ENCODE assay signal across 8 cellular contexts in genomic region chr9:79812507-79813261, GRCh38.
A peak's percentile ranks its signal among the peaks of the same experiment; 100 is the strongest.
DNase-seq lines count a peak whose midpoint lies in the region; ATAC-seq and TF ChIP-seq lines count a peak whose summit lies in the region.
"Had no signal": no experiment of that assay in that cellular context is flagged by ENCODE, and none has a peak within 500 bp of the region (broad histone marks: within the 10 kb centered on the region; RNA-seq: fewer than 3 reads in every experiment).

No MANE protein-coding gene starts in this region.

- H3K9me3 ChIP-seq in MG63, result no peaks in the 10 kb centered on the region
- H3K9me3 ChIP-seq in vagina, result no peaks in the 10 kb centered on the region
- H3K9me3 ChIP-seq in Caco-2, result no peaks in the 10 kb centered on the region

- peaks cover 7% of the 10 kb centered on the region for H3K4me1 ChIP-seq in vagina
- no peaks in the 10 kb centered on the region for H3K4me1 ChIP-seq in Caco-2

- H3K36me3 ChIP-seq in MG63, result no peaks in the 10 kb centered on the region
- H3K36me3 ChIP-seq in vagina, result no peaks in the 10 kb centered on the region
- H3K36me3 ChIP-seq in Caco-2 (ENCODE audit: control insufficient read depth, insufficient read depth, low read length), result no peaks in the 10 kb centered on the region

- H3K27me3 Mint-ChIP-seq in Caco-2 (ENCODE audit: insufficient read depth, unreplicated experiment), result no peaks in the 10 kb centered on the region

- H3K27me3 ChIP-seq in MG63 (no peaks in the 10 kb centered on the region), vagina (no peaks in the 10 kb centered on the region), Caco-2 (replicated peaks; ENCODE audit: control insufficient read depth, insufficient read depth, low read length) (no peaks in the 10 kb centered on the region)

- no peak overlapping the region for H3K4me3 Mint-ChIP-seq in Caco-2 (ENCODE audit: unreplicated experiment)

- peak; percentile 85 for ATAC-seq in GM18858 (IDR thresholded peaks at IDR 0.05; ENCODE audit: unreplicated experiment)
- peak; percentile 79 for ATAC-seq in GM21825 (IDR thresholded peaks at IDR 0.05; ENCODE audit: unreplicated experiment)

- BruUV-seq in Caco-2 (replicated peaks; lab: Mats Ljungman, UMichigan), result no TSS peak

- peak overlapping the region; percentile 11; the same call in 1 of the 2 replicates for H3K4me3 ChIP-seq in MG63
- H3K4me3 ChIP-seq in vagina, result no peak overlapping the region
- H3K4me3 ChIP-seq in Caco-2 (ENCODE audit: low read depth, low read length), result no peak overlapping the region
- H3K4me3 ChIP-seq in foreskin fibroblast (ENCODE audit: low read depth in 1 of 2, low read length in 2 of 2), result no peak overlapping the region
- H3K4me3 ChIP-seq: SK-N-MC had no signal

- no peak for TF ChIP-seq POLR2A in vagina (IDR thresholded peaks at IDR 0.05)

- no peak overlapping the region for H3K27ac ChIP-seq in vagina
- H3K27ac ChIP-seq: SK-N-MC had no signal

- TF ChIP-seq CTCF in vagina (IDR thresholded peaks at IDR 0.05), result no peak
- no peak for TF ChIP-seq CTCF in Caco-2 (IDR thresholded peaks at IDR 0.05; ENCODE audit: insufficient read depth in 1 of 2, low read depth in 1 of 2, low read length in 1 of 2, severe bottlenecking in 1 of 2, unreplicated experiment in 1 of 2)
- TF ChIP-seq CTCF in foreskin fibroblast (IDR thresholded peaks at IDR 0.05; ENCODE audit: low read depth, low read length), result no peak

- H3K36me3 Mint-ChIP-seq in Caco-2 (ENCODE audit: insufficient read depth, unreplicated experiment), result no peaks in the 10 kb centered on the region

- H3K4me1 Mint-ChIP-seq in Caco-2 (ENCODE audit: low read depth, unreplicated experiment), result no peaks in the 10 kb centered on the region

- intact Hi-C loops in vagina (cut with DNase I) (no loop called here), Caco-2 (cut with micrococcal nuclease; ENCODE audit: unreplicated experiment) (no loop called here)

- H3K27ac Mint-ChIP-seq in Caco-2 (ENCODE audit: unreplicated experiment), result no peak overlapping the region

- POLR2A ChIA-PET in Caco-2 (lab: Charles Lee), result no interaction called here

- CTCF ChIA-PET in Caco-2 (lab: Charles Lee), result no interaction called here

- no peaks in the 10 kb centered on the region for H3K9me3 Mint-ChIP-seq in Caco-2 (ENCODE audit: unreplicated experiment)

- no peak for DNase-seq in MG63
- peak; percentile 28 for DNase-seq in kidney tubule cell (ENCODE audit: low spot score)
- no peak for DNase-seq in vagina (ENCODE audit: extremely low spot score in 2 of 2)
- DNase-seq in Caco-2, result no peak
- DNase-seq in foreskin fibroblast, result no peak
